Comparison of ENCODE assay signal across 7 cellular contexts in genomic region chr3:184025256-184025655, GRCh38. TPM values are rescaled to one million over a fixed set of nuclear protein-coding genes. Genes with fewer than 3 reads are reported as not detected.
"Had no signal": no experiment of that assay in that cellular context is flagged by ENCODE, and none has a peak within 500 bp of the region (broad histone marks: within the 10 kb centered on the region; RNA-seq: fewer than 3 reads in every experiment).

No MANE protein-coding gene starts in this region.

RNA-seq across cellular contexts. Expression of gene HTR3D, which starts 6.3 kb away (rescaled TPM):
- total RNA-seq: M059J, OCI-LY7, PC-9, Right ventricle myocardium inferior, RPMI7951, SJCRH30 had no signal
- polyA plus RNA-seq: SK-N-SH had no signal

RNA-seq across cellular contexts. Expression of gene HTR3C, which starts 27.6 kb away (rescaled TPM):
- total RNA-seq: OCI-LY7, PC-9, Right ventricle myocardium inferior, RPMI7951, SJCRH30 had no signal
- polyA plus RNA-seq: SK-N-SH had no signal
